In the genomic region with DNA sequence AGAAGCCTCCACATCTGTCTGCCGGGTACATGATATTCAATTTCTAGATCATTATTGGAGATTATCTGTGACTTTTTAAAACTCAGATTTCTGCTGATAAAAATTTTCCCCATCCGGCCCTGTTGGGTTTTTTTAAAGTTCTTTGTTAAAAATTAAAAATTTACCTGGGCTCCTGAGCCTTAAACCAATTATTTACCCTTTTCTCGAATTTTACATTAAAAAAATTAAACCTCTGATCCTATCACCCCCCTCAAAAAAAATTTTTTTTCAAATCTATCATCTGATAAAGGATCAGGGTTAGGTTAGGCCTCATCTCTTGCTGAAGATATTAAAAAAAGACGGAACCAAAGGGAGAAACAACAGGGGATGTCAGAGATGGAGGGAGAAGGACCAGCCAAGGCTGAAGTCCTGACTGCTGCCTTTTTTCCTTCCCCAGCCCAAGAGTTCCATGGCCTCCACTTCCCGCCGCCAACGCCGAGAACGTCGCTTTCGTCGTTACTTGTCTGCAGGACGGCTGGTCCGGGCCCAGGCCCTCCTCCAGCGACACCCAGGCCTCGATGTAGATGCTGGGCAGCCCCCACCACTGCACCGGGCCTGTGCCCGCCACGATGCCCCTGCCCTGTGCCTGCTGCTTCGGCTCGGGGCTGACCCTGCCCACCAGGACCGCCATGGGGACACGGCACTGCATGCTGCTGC, we compare ENCODE assay signal across 8 cellular contexts. TPM values are rescaled to one million over a fixed set of nuclear protein-coding genes. Genes with fewer than 3 reads are reported as not detected.
DNase-seq lines count a peak whose midpoint lies in the region; ATAC-seq and TF ChIP-seq lines count a peak whose summit lies in the region.

No MANE protein-coding gene starts in this region.

- TF ChIP-seq CTCF in heart left ventricle (IDR thresholded peaks at IDR 0.05) (no peak), breast epithelium (IDR thresholded peaks at IDR 0.05) (no peak), vagina (IDR thresholded peaks at IDR 0.05) (no peak)

- H3K9me3 ChIP-seq in heart left ventricle, result no peaks in the 10 kb centered on the region
- no peaks in the 10 kb centered on the region for H3K9me3 ChIP-seq in breast epithelium
- no peaks in the 10 kb centered on the region for H3K9me3 ChIP-seq in mesodermal cell (ENCODE audit: control insufficient read depth, low read length)
- no peaks in the 10 kb centered on the region for H3K9me3 ChIP-seq in vagina

- H3K4me1 ChIP-seq in heart left ventricle (peaks cover 0 to 32% (median 18%) of the 10 kb centered on the region in 12 donors), breast epithelium (peaks cover 0 to 8% of the 10 kb centered on the region in 2 donors), mesodermal cell (ENCODE audit: control insufficient read depth, insufficient read depth, low read length, poor library complexity, severe bottlenecking) (peaks cover 16% of the 10 kb centered on the region), vagina (peaks cover 34% of the 10 kb centered on the region)

- intact Hi-C loops in heart left ventricle (cut with DNase I) (loop anchor here (1.0 to 10.0 kb wide), 9 partner anchors 33 to 407 kb away; partner anchors contain the start of genes LTB (in 7 of the 10), NELFE (in 3 of the 10), SKIC2 (in 3 of the 10) and APOM (in 1 of the 10)), left ventricle myocardium superior (cut with micrococcal nuclease) (loop anchor here (2.0 kb wide), 1 partner anchor 51 kb away; no protein-coding TSS in a partner anchor), breast epithelium (cut with DNase I; ENCODE audit: low total_unique reads) (loop anchor here (5.0 kb wide), 1 partner anchor 44 kb away; the partner anchor contains the start of gene NCR3), vagina (cut with DNase I) (loop anchor here (2.0 kb wide), 1 partner anchor 51 kb away; no protein-coding TSS in a partner anchor)

- 70 to 76% (median 73%) methylated on average over 20 to 23 of the region's 23 CpGs for WGBS in heart left ventricle, 4 donors
- 87 to 95% methylated on average over 13 to 21 of the region's 23 CpGs for WGBS in mesodermal cell (ENCODE audit: insufficient coverage in 2 of 2), 2 experiments

- H3K36me3 ChIP-seq in heart left ventricle (peaks cover 0 to 36% (median 24%) of the 10 kb centered on the region in 9 donors), breast epithelium (no peaks in the 10 kb centered on the region), mesodermal cell (ENCODE audit: control insufficient read depth, insufficient read depth, low read length) (peaks cover 32% of the 10 kb centered on the region), vagina (peaks cover 0 to 6% of the 10 kb centered on the region in 2 donors)

- peak overlapping the region; percentile 4 to 64 (median 56) for H3K4me3 ChIP-seq in heart left ventricle
- H3K4me3 ChIP-seq in breast epithelium, result peak overlapping the region; percentile 21 to 67 (median 50)
- H3K4me3 ChIP-seq in mesodermal cell (ENCODE audit: extremely low read depth, insufficient read depth, low read length, poor library complexity, severe bottlenecking), result peak overlapping the region; percentile 42
- H3K4me3 ChIP-seq in vagina, result peak overlapping the region; percentile 36 to 46

- H3K27ac ChIP-seq in heart left ventricle, result peak overlapping the region; percentile 63 to 95 (median 89)
- peak overlapping the region; percentile 75 to 84 for H3K27ac ChIP-seq in breast epithelium
- no peak overlapping the region for H3K27ac ChIP-seq in mesodermal cell (ENCODE audit: low read depth, low read length, severe bottlenecking)
- peak overlapping the region; percentile 83 for H3K27ac ChIP-seq in vagina

- H3K27me3 ChIP-seq in heart left ventricle (no peaks in the 10 kb centered on the region), breast epithelium (no peaks in the 10 kb centered on the region), vagina (no peaks in the 10 kb centered on the region)

- TF ChIP-seq POLR2A in heart left ventricle (IDR thresholded peaks at IDR 0.05) (no peak), breast epithelium (IDR thresholded peaks at IDR 0.05) (no peak), vagina (IDR thresholded peaks at IDR 0.05) (no peak)

- ATAC-seq in heart left ventricle (no peak), left ventricle myocardium superior (no peak), GM21367 (IDR thresholded peaks at IDR 0.05; ENCODE audit: unreplicated experiment) (no peak)

- DNase-seq in heart left ventricle, result no peak
- no peak for DNase-seq in left ventricle myocardium superior
- no peak for DNase-seq in breast epithelium (ENCODE audit: low spot score in 2 of 2)
- DNase-seq in vagina (ENCODE audit: extremely low spot score in 2 of 2), result no peak
- DNase-seq in inferior parietal cortex (ENCODE audit: extremely low spot score), result no peak
- DNase-seq in stimulated activated CD4-positive, alpha-beta T cell treated with anti-CD3 and anti-CD28 coated beads, Interleukin-4, amount 100 ng/mL, for 24 hours, result no peak

RNA-seq across cellular contexts. Expression of gene NFKBIL1, which starts 0.5 kb away (rescaled TPM):
- total RNA-seq in heart left ventricle (10 to 100 TPM in 8 of 9 donors, 1 to 10 TPM in 1; 10.0 to 17.8 (median 12.4) TPM), left ventricle myocardium superior (12.7 TPM), breast epithelium (10 to 100 TPM; 22.3 to 34.7 (median 26.5) TPM), vagina (14.2 TPM)
- 10 to 100 TPM; 18.2 to 22.9 TPM for polyA plus RNA-seq in heart left ventricle
- 23.5 TPM for polyA plus RNA-seq in mesodermal cell (2013, experiment 1 of 2)
- 22.6 TPM for polyA plus RNA-seq in mesodermal cell (2013, experiment 2 of 2)

RNA-seq across cellular contexts. Expression of gene ATP6V1G2, which starts 1.5 kb away (rescaled TPM):
- total RNA-seq in heart left ventricle (1 to 10 TPM; 1.1 to 3.5 (median 1.4) TPM), left ventricle myocardium superior (2.1 TPM), breast epithelium (1 to 10 TPM in 2 of 3 donors, under 1 TPM in 1; 0.44 to 1.8 (median 1.6) TPM), vagina (5.4 TPM)
- 1 to 10 TPM; 1.3 to 2.2 TPM for polyA plus RNA-seq in heart left ventricle
- polyA plus RNA-seq in mesodermal cell (2013, experiment 1 of 2), result 5.5 TPM
- polyA plus RNA-seq in mesodermal cell (2013, experiment 2 of 2), result 5.0 TPM

RNA-seq across cellular contexts. Expression of gene DDX39B, which starts 6.1 kb away (rescaled TPM):
- total RNA-seq in heart left ventricle (100 to 1,000 TPM; 122 to 209 (median 164) TPM), left ventricle myocardium superior (176 TPM), breast epithelium (100 to 1,000 TPM; 315 to 336 (median 334) TPM), vagina (299 TPM)
- polyA plus RNA-seq in heart left ventricle, result 100 to 1,000 TPM; 162 to 193 TPM
- 487 TPM for polyA plus RNA-seq in mesodermal cell (2013, experiment 1 of 2)
- polyA plus RNA-seq in mesodermal cell (2013, experiment 2 of 2), result 446 TPM

RNA-seq across cellular contexts. Expression of gene MCCD1, which starts 19.1 kb away (rescaled TPM):
- total RNA-seq in heart left ventricle (not detected), left ventricle myocardium superior (not detected), breast epithelium (not detected), vagina (not detected)
- polyA plus RNA-seq in heart left ventricle, result not detected
- not detected for polyA plus RNA-seq in mesodermal cell (2013, experiment 1 of 2)
- not detected for polyA plus RNA-seq in mesodermal cell (2013, experiment 2 of 2)

RNA-seq across cellular contexts. Expression of gene LTA, which starts 24.2 kb away (rescaled TPM):
- total RNA-seq in heart left ventricle (under 1 TPM in 2 of 9 donors, not detected in 7; 0.18 to 0.64 TPM), left ventricle myocardium superior (not detected), breast epithelium (under 1 TPM in 1 of 3 donors, not detected in 2; 0.29 TPM), vagina (not detected)
- under 1 TPM in 1 of 2 donors, not detected in 1; 0.07 TPM for polyA plus RNA-seq in heart left ventricle
- polyA plus RNA-seq in mesodermal cell (2013, experiment 1 of 2), result 0.22 TPM
- not detected for polyA plus RNA-seq in mesodermal cell (2013, experiment 2 of 2)
